8 cellular contexts compared by ENCODE assay signal in genomic region chr15:40595219-40595618, GRCh38. TPM values are rescaled to one million over a fixed set of nuclear protein-coding genes. Genes with fewer than 3 reads are reported as not detected.
A peak's percentile ranks its signal among the peaks of the same experiment; 100 is the strongest.
DNase-seq lines count a peak whose midpoint lies in the region; ATAC-seq and TF ChIP-seq lines count a peak whose summit lies in the region.

No MANE protein-coding gene starts in this region.

- H3K4me1 ChIP-seq in MM.1S (ENCODE audit: low read length), result peaks cover 16% of the 10 kb centered on the region

- peak overlapping the region; percentile 97 for H3K4me3 Mint-ChIP-seq in Calu3 (ENCODE audit: low read depth, unreplicated experiment)
- H3K4me3 Mint-ChIP-seq in natural killer cell treated with Interleukin-12 subunit alpha and Interleukin-12 subunit beta and Interleukin-15 and Interleukin-18, amount 100 ng/mL, for 72 hours, result peak overlapping the region; percentile 97

- TF ChIP-seq CTCF in Calu3 (IDR thresholded peaks at IDR 0.05; ENCODE audit: unreplicated experiment), result no peak
- no peak for TF ChIP-seq CTCF in MM.1S (IDR thresholded peaks at IDR 0.05; ENCODE audit: low read length)

- intact Hi-C loops in Calu3 (cut with micrococcal nuclease; ENCODE audit: unreplicated experiment), result no loop called here

- H3K4me1 Mint-ChIP-seq in Calu3 (ENCODE audit: low read depth, unreplicated experiment), result peaks cover 9% of the 10 kb centered on the region
- H3K4me1 Mint-ChIP-seq in natural killer cell treated with Interleukin-12 subunit alpha and Interleukin-12 subunit beta and Interleukin-15 and Interleukin-18, amount 100 ng/mL, for 72 hours (ENCODE audit: low read depth in 2 of 2), result peaks cover 21 to 22% of the 10 kb centered on the region in 2 donors

- no peaks in the 10 kb centered on the region for H3K9me2 ChIP-seq in MM.1S (replicated peaks; ENCODE audit: insufficient read depth, low read length)

- peak overlapping the region; percentile 76 for H3K4me3 ChIP-seq in MM.1S (ENCODE audit: low read length)

- peaks cover 17% of the 10 kb centered on the region for H3K36me3 Mint-ChIP-seq in Calu3 (ENCODE audit: insufficient read depth, unreplicated experiment)
- H3K36me3 Mint-ChIP-seq in natural killer cell treated with Interleukin-12 subunit alpha and Interleukin-12 subunit beta and Interleukin-15 and Interleukin-18, amount 100 ng/mL, for 72 hours, result no peaks in the 10 kb centered on the region

- H3K79me2 ChIP-seq in MM.1S (ENCODE audit: low read length), result peaks cover 59% of the 10 kb centered on the region

- no peaks in the 10 kb centered on the region for H3K27me3 ChIP-seq in MM.1S (replicated peaks; ENCODE audit: insufficient read depth, low read length)

- no peaks in the 10 kb centered on the region for H4K20me1 ChIP-seq in MM.1S (ENCODE audit: insufficient read depth, low read length)

- no peaks in the 10 kb centered on the region for H3K27me3 Mint-ChIP-seq in Calu3 (ENCODE audit: unreplicated experiment)
- H3K27me3 Mint-ChIP-seq in natural killer cell treated with Interleukin-12 subunit alpha and Interleukin-12 subunit beta and Interleukin-15 and Interleukin-18, amount 100 ng/mL, for 72 hours, result no peaks in the 10 kb centered on the region

- H3K27ac ChIP-seq in MM.1S (ENCODE audit: low read length), result no peak overlapping the region

- no peaks in the 10 kb centered on the region for H3K36me3 ChIP-seq in MM.1S (replicated peaks; ENCODE audit: insufficient read depth, low read length)

- no peak overlapping the region for H3K27ac Mint-ChIP-seq in Calu3 (ENCODE audit: unreplicated experiment)
- peak overlapping the region; percentile 97 to 98 for H3K27ac Mint-ChIP-seq in natural killer cell treated with Interleukin-12 subunit alpha and Interleukin-12 subunit beta and Interleukin-15 and Interleukin-18, amount 100 ng/mL, for 72 hours

- no peaks in the 10 kb centered on the region for H3K9me3 Mint-ChIP-seq in Calu3 (ENCODE audit: low read depth, unreplicated experiment)
- H3K9me3 Mint-ChIP-seq in natural killer cell treated with Interleukin-12 subunit alpha and Interleukin-12 subunit beta and Interleukin-15 and Interleukin-18, amount 100 ng/mL, for 72 hours, result no peaks in the 10 kb centered on the region

- CTCF ChIA-PET in Calu3 (lab: Charles Lee), result no interaction called here

- peak overlapping the region; percentile 92 for H3K4me2 ChIP-seq in MM.1S (ENCODE audit: low read depth, low read length)

- peak overlapping the region; percentile 82; the same call in 1 of the 2 replicates for H3K9ac ChIP-seq in MM.1S (ENCODE audit: low read length)

- no peaks in the 10 kb centered on the region for H3K9me3 ChIP-seq in MM.1S (replicated peaks; ENCODE audit: insufficient read depth, low read length)

- peaks cover 18% of the 10 kb centered on the region for H3F3A ChIP-seq in MM.1S (ENCODE audit: insufficient read depth, low read length)

- peak overlapping the region; percentile 75 for H2AFZ ChIP-seq in MM.1S (ENCODE audit: low read length)

- no TSS peak for BruUV-seq in Calu3 (replicated peaks; lab: Mats Ljungman, UMichigan)

- ATAC-seq in natural killer cell treated with Interleukin-12 subunit alpha and Interleukin-12 subunit beta and Interleukin-15 and Interleukin-18, amount 100 ng/mL, for 72 hours, result no peak
- ATAC-seq in GM21360 (IDR thresholded peaks at IDR 0.05; ENCODE audit: unreplicated experiment), result no peak

- no peak for DNase-seq in Calu3
- no peak for DNase-seq in MM.1S
- DNase-seq in dermis blood vessel endothelial cell, result peak; percentile 17
- DNase-seq in natural killer cell treated with Interleukin-12 subunit alpha and Interleukin-12 subunit beta and Interleukin-15 and Interleukin-18, amount 100 ng/mL, for 72 hours (ENCODE audit: low spot score), result no peak
- no peak for DNase-seq in nucleus accumbens (lab: John Stamatoyannopoulos, UW)
- DNase-seq in stimulated activated CD4-positive, alpha-beta T cell treated with anti-CD3 and anti-CD28 coated beads, Interleukin-1b, Interleukin-23, amount 100 ng/mL, for 48 hours, result no peak
- no peak for DNase-seq in DMS53 treated with DMSO at 0.1 percent for 48 hours (lab: John Stamatoyannopoulos, UW; ENCODE audit: unreplicated experiment)

RNA-seq across cellular contexts. Expression of gene KNL1, which starts 1.2 kb away (rescaled TPM):
- total RNA-seq in Calu3 (2022) (11.0 and 19.0 TPM in 2 replicates), dermis blood vessel endothelial cell (7.5 and 37.5 TPM in 2 replicates)
- 10 to 100 TPM; 20.1 to 48.6 TPM for total RNA-seq in natural killer cell treated with Interleukin-12 subunit alpha and Interleukin-12 subunit beta and Interleukin-15 and Interleukin-18, amount 100 ng/mL, for 72 hours

RNA-seq across cellular contexts. Expression of gene RPUSD2, which starts 26.1 kb away (rescaled TPM):
- total RNA-seq in Calu3 (2022) (8.5 and 9.2 TPM in 2 replicates), dermis blood vessel endothelial cell (14.0 and 14.8 TPM in 2 replicates)
- 10 to 100 TPM; 14.3 to 19.0 TPM for total RNA-seq in natural killer cell treated with Interleukin-12 subunit alpha and Interleukin-12 subunit beta and Interleukin-15 and Interleukin-18, amount 100 ng/mL, for 72 hours

RNA-seq across cellular contexts. Expression of gene CCDC32, which starts 30.4 kb away (rescaled TPM):
- total RNA-seq in Calu3 (2022) (11.4 and 13.6 TPM in 2 replicates), dermis blood vessel endothelial cell (20.3 and 25.7 TPM in 2 replicates)
- 10 to 100 TPM; 49.0 to 52.5 TPM for total RNA-seq in natural killer cell treated with Interleukin-12 subunit alpha and Interleukin-12 subunit beta and Interleukin-15 and Interleukin-18, amount 100 ng/mL, for 72 hours
